7 cellular contexts compared by ENCODE assay signal in genomic region chr16:25050987-25051386, GRCh38. TPM values are rescaled to one million over a fixed set of nuclear protein-coding genes. Genes with fewer than 3 reads are reported as not detected.
DNase-seq lines count a peak whose midpoint lies in the region; ATAC-seq and TF ChIP-seq lines count a peak whose summit lies in the region.
"Not testable (repeated sequence)": the region's sequence is repeated elsewhere in the genome, so short reads cannot be mapped to it uniquely, and the experiment has no call there.

No MANE protein-coding gene starts in this region.

- not testable (repeated sequence) for H4K20me1 ChIP-seq in DND-41 (ENCODE audit: insufficient read depth, low read length)

- H3K27ac Mint-ChIP-seq in T-helper 1 cell treated with Interleukin-12 subunit alpha and Interleukin-12 subunit beta and Interleukin-4 antibody, amounts not matched to agents 30 μg/mL and 1 μg/mL, for 36 hours, result peak overlapping the region; percentile 76
- peak overlapping the region; percentile 99 for H3K27ac Mint-ChIP-seq in activated T-helper 2 cell treated with anti-CD3 and anti-CD28 coated beads, Interferon-gamma antibody, Interleukin-2, Interleukin-4, amounts not matched to agents 10 μg/mL and 5 μg/mL and 100 μg/mL, durations not matched to agents 14 hours and 24 hours and 36 hours
- H3K27ac Mint-ChIP-seq in central memory CD8-positive, alpha-beta T cell (ENCODE audit: low read depth), result peak overlapping the region; percentile 73
- peak overlapping the region; percentile 99 to 100 for H3K27ac Mint-ChIP-seq in natural killer cell treated with Interleukin-12 subunit alpha and Interleukin-12 subunit beta and Interleukin-15 and Interleukin-18, amount 100 ng/mL, for 72 hours
- H3K27ac Mint-ChIP-seq in stimulated activated naive CD8-positive, alpha-beta T cell treated with anti-CD3 and anti-CD28 coated beads, Interleukin-15, Interleukin-2, amounts not matched to agents 100 ng/mL and 50 ng/mL, for 24 hours, result peak overlapping the region; percentile 99

- not testable (repeated sequence) for H3K9ac ChIP-seq in DND-41 (ENCODE audit: low read depth, low read length)

- not testable (repeated sequence) for H3K27ac ChIP-seq in DND-41 (ENCODE audit: low read length)
- peak overlapping the region; percentile 93 for H3K27ac ChIP-seq in left ventricle myocardium inferior (replicated peaks)

- H3K9me3 Mint-ChIP-seq in T-helper 1 cell treated with Interleukin-12 subunit alpha and Interleukin-12 subunit beta and Interleukin-4 antibody, amounts not matched to agents 30 μg/mL and 1 μg/mL, for 36 hours; activated T-helper 2 cell treated with anti-CD3 and anti-CD28 coated beads, Interferon-gamma antibody, Interleukin-2, Interleukin-4, amounts not matched to agents 10 μg/mL and 5 μg/mL and 100 μg/mL, durations not matched to agents 14 hours and 24 hours and 36 hours; central memory CD8-positive, alpha-beta T cell; natural killer cell treated with Interleukin-12 subunit alpha and Interleukin-12 subunit beta and Interleukin-15 and Interleukin-18, amount 100 ng/mL, for 72 hours; stimulated activated naive CD8-positive, alpha-beta T cell treated with anti-CD3 and anti-CD28 coated beads, Interleukin-15, Interleukin-2, amounts not matched to agents 100 ng/mL and 50 ng/mL, for 24 hours: not testable (repeated sequence)

- H3K79me2 ChIP-seq in DND-41 (ENCODE audit: insufficient read depth, low read length), result not testable (repeated sequence)

- H3K4me1 ChIP-seq in DND-41 (ENCODE audit: insufficient read depth, low read length) (peaks cover 23% of the 10 kb centered on the region), left ventricle myocardium inferior (peaks cover 42% of the 10 kb centered on the region)

- not testable (repeated sequence) for H3K9me3 ChIP-seq in DND-41 (ENCODE audit: insufficient read depth, low read length, severe bottlenecking); left ventricle myocardium inferior (replicated peaks)

- TF ChIP-seq CTCF in DND-41 (IDR thresholded peaks at IDR 0.05; ENCODE audit: borderline replicate concordance, extremely low read depth, low read length, poor library complexity, severe bottlenecking); left ventricle myocardium inferior (IDR thresholded peaks at IDR 0.05; ENCODE audit: borderline replicate concordance): not testable (repeated sequence)

- H3K4me3 Mint-ChIP-seq in T-helper 1 cell treated with Interleukin-12 subunit alpha and Interleukin-12 subunit beta and Interleukin-4 antibody, amounts not matched to agents 30 μg/mL and 1 μg/mL, for 36 hours; activated T-helper 2 cell treated with anti-CD3 and anti-CD28 coated beads, Interferon-gamma antibody, Interleukin-2, Interleukin-4, amounts not matched to agents 10 μg/mL and 5 μg/mL and 100 μg/mL, durations not matched to agents 14 hours and 24 hours and 36 hours (ENCODE audit: low read depth); central memory CD8-positive, alpha-beta T cell: not testable (repeated sequence)
- peak overlapping the region; percentile 95 for H3K4me3 Mint-ChIP-seq in natural killer cell treated with Interleukin-12 subunit alpha and Interleukin-12 subunit beta and Interleukin-15 and Interleukin-18, amount 100 ng/mL, for 72 hours
- peak overlapping the region; percentile 70 for H3K4me3 Mint-ChIP-seq in stimulated activated naive CD8-positive, alpha-beta T cell treated with anti-CD3 and anti-CD28 coated beads, Interleukin-15, Interleukin-2, amounts not matched to agents 100 ng/mL and 50 ng/mL, for 24 hours

- intact Hi-C loops in activated T-helper 2 cell treated with anti-CD3 and anti-CD28 coated beads, Interferon-gamma antibody, Interleukin-2, Interleukin-4, amounts not matched to agents 10 μg/mL and 5 μg/mL and 100 μg/mL, durations not matched to agents 14 hours and 24 hours and 36 hours (cut with micrococcal nuclease); left ventricle myocardium inferior (cut with micrococcal nuclease): not testable (repeated sequence)

- not testable (repeated sequence) for H3K36me3 Mint-ChIP-seq in T-helper 1 cell treated with Interleukin-12 subunit alpha and Interleukin-12 subunit beta and Interleukin-4 antibody, amounts not matched to agents 30 μg/mL and 1 μg/mL, for 36 hours (ENCODE audit: low read depth); activated T-helper 2 cell treated with anti-CD3 and anti-CD28 coated beads, Interferon-gamma antibody, Interleukin-2, Interleukin-4, amounts not matched to agents 10 μg/mL and 5 μg/mL and 100 μg/mL, durations not matched to agents 14 hours and 24 hours and 36 hours (ENCODE audit: low read depth); central memory CD8-positive, alpha-beta T cell (ENCODE audit: insufficient read depth); natural killer cell treated with Interleukin-12 subunit alpha and Interleukin-12 subunit beta and Interleukin-15 and Interleukin-18, amount 100 ng/mL, for 72 hours; stimulated activated naive CD8-positive, alpha-beta T cell treated with anti-CD3 and anti-CD28 coated beads, Interleukin-15, Interleukin-2, amounts not matched to agents 100 ng/mL and 50 ng/mL, for 24 hours (ENCODE audit: low read depth)

- H3K4me1 Mint-ChIP-seq in T-helper 1 cell treated with Interleukin-12 subunit alpha and Interleukin-12 subunit beta and Interleukin-4 antibody, amounts not matched to agents 30 μg/mL and 1 μg/mL, for 36 hours (ENCODE audit: low read depth), result peaks cover 47% of the 10 kb centered on the region
- peaks cover 52% of the 10 kb centered on the region for H3K4me1 Mint-ChIP-seq in activated T-helper 2 cell treated with anti-CD3 and anti-CD28 coated beads, Interferon-gamma antibody, Interleukin-2, Interleukin-4, amounts not matched to agents 10 μg/mL and 5 μg/mL and 100 μg/mL, durations not matched to agents 14 hours and 24 hours and 36 hours (ENCODE audit: low read depth)
- H3K4me1 Mint-ChIP-seq in central memory CD8-positive, alpha-beta T cell, result peaks cover 38% of the 10 kb centered on the region
- H3K4me1 Mint-ChIP-seq in natural killer cell treated with Interleukin-12 subunit alpha and Interleukin-12 subunit beta and Interleukin-15 and Interleukin-18, amount 100 ng/mL, for 72 hours (ENCODE audit: low read depth in 2 of 2), result peaks cover 41 to 54% of the 10 kb centered on the region in 2 donors
- peaks cover 74% of the 10 kb centered on the region for H3K4me1 Mint-ChIP-seq in stimulated activated naive CD8-positive, alpha-beta T cell treated with anti-CD3 and anti-CD28 coated beads, Interleukin-15, Interleukin-2, amounts not matched to agents 100 ng/mL and 50 ng/mL, for 24 hours (ENCODE audit: low read depth)

- not testable (repeated sequence) for H3K4me2 ChIP-seq in DND-41 (ENCODE audit: insufficient read depth, low read length)

- peak overlapping the region; percentile 49; the same call in 1 of the 2 replicates for H2AFZ ChIP-seq in DND-41 (ENCODE audit: low read depth, low read length)

- not testable (repeated sequence) for DNase-seq in DND-41; activated T-helper 2 cell treated with anti-CD3 and anti-CD28 coated beads, Interferon-gamma antibody, Interleukin-2, Interleukin-4, amounts not matched to agents 10 μg/mL and 5 μg/mL and 100 μg/mL, durations not matched to agents 14 hours and 24 hours and 36 hours (ENCODE audit: low spot score); central memory CD8-positive, alpha-beta T cell (ENCODE audit: low spot score in 2 of 2); left ventricle myocardium inferior; natural killer cell treated with Interleukin-12 subunit alpha and Interleukin-12 subunit beta and Interleukin-15 and Interleukin-18, amount 100 ng/mL, for 72 hours (ENCODE audit: low spot score)

- H3K36me3 ChIP-seq in DND-41 (ENCODE audit: insufficient read depth, low read length); left ventricle myocardium inferior: not testable (repeated sequence)

- not testable (repeated sequence) for H3K27me3 ChIP-seq in DND-41 (ENCODE audit: insufficient read depth, low read length, poor library complexity); left ventricle myocardium inferior (ENCODE audit: low read depth)

- H3K27me3 Mint-ChIP-seq in T-helper 1 cell treated with Interleukin-12 subunit alpha and Interleukin-12 subunit beta and Interleukin-4 antibody, amounts not matched to agents 30 μg/mL and 1 μg/mL, for 36 hours (ENCODE audit: low read depth); activated T-helper 2 cell treated with anti-CD3 and anti-CD28 coated beads, Interferon-gamma antibody, Interleukin-2, Interleukin-4, amounts not matched to agents 10 μg/mL and 5 μg/mL and 100 μg/mL, durations not matched to agents 14 hours and 24 hours and 36 hours (ENCODE audit: low read depth); central memory CD8-positive, alpha-beta T cell; natural killer cell treated with Interleukin-12 subunit alpha and Interleukin-12 subunit beta and Interleukin-15 and Interleukin-18, amount 100 ng/mL, for 72 hours; stimulated activated naive CD8-positive, alpha-beta T cell treated with anti-CD3 and anti-CD28 coated beads, Interleukin-15, Interleukin-2, amounts not matched to agents 100 ng/mL and 50 ng/mL, for 24 hours: not testable (repeated sequence)

- ATAC-seq in DND-41 (ENCODE audit: insufficient read depth, low read depth); central memory CD8-positive, alpha-beta T cell (replicated peaks; ENCODE audit: extremely low read depth, poor library complexity, severe bottlenecking); natural killer cell treated with Interleukin-12 subunit alpha and Interleukin-12 subunit beta and Interleukin-15 and Interleukin-18, amount 100 ng/mL, for 72 hours: not testable (repeated sequence)

- H3K4me3 ChIP-seq in DND-41 (ENCODE audit: low read depth in 1 of 2, low read length in 2 of 2); left ventricle myocardium inferior: not testable (repeated sequence)

RNA-seq across cellular contexts. Expression of gene ARHGAP17, which starts 35.8 kb away (rescaled TPM):
- 75.4 and 84.4 TPM in 2 replicates for total RNA-seq in activated T-helper 2 cell treated with anti-CD3 and anti-CD28 coated beads, Interferon-gamma antibody, Interleukin-2, Interleukin-4, amounts not matched to agents 10 μg/mL and 5 μg/mL and 100 μg/mL, durations not matched to agents 14 hours and 24 hours and 36 hours
- total RNA-seq in left ventricle myocardium inferior, result 53.7 TPM
- 10 to 100 TPM; 67.2 to 83.5 TPM for total RNA-seq in natural killer cell treated with Interleukin-12 subunit alpha and Interleukin-12 subunit beta and Interleukin-15 and Interleukin-18, amount 100 ng/mL, for 72 hours
